17 cellular contexts compared by ENCODE assay signal in genomic region chr9:104769655-104770054, GRCh38. TPM values are rescaled to one million over a fixed set of nuclear protein-coding genes. Genes with fewer than 3 reads are reported as not detected.
DNase-seq lines count a peak whose midpoint lies in the region; ATAC-seq and TF ChIP-seq lines count a peak whose summit lies in the region.
"Had no signal": no experiment of that assay in that cellular context is flagged by ENCODE, and none has a peak within 500 bp of the region (broad histone marks: within the 10 kb centered on the region; RNA-seq: fewer than 3 reads in every experiment).

No MANE protein-coding gene starts in this region.

- peak overlapping the region; percentile 32; the same call in 1 of the 2 replicates for H3K4me2 ChIP-seq in OCI-LY1 (ENCODE audit: low read length)

- H3K9ac ChIP-seq in OCI-LY1 (ENCODE audit: low read length) = peak overlapping the region; percentile 24
- H3K9ac ChIP-seq in subcutaneous abdominal adipose tissue (ENCODE audit: low read length in 5 of 5) = no peak overlapping the region

- no peak for TF ChIP-seq POLR2A in Peyer's patch (IDR thresholded peaks at IDR 0.05)

- no peak overlapping the region for H2AFZ ChIP-seq in OCI-LY1 (ENCODE audit: low read length)

- H3K4me3 ChIP-seq in OCI-LY1 (ENCODE audit: low read depth, low read length, poor library complexity, severe bottlenecking) (no peak overlapping the region), subcutaneous abdominal adipose tissue (ENCODE audit: low read depth in 1 of 5, low read length in 5 of 5) (no peak overlapping the region), Peyer's patch (no peak overlapping the region)
- H3K4me3 ChIP-seq: body of pancreas had no signal

- peaks cover 5% of the 10 kb centered on the region for H3F3A ChIP-seq in OCI-LY1 (ENCODE audit: insufficient read depth, low read length)

- DNase-seq in SIG-M5 treated with dmso at 0.1 percent for 504 hours (lab: John Stamatoyannopoulos, UW; ENCODE audit: unreplicated experiment) (peak; percentile 40), SIG-M5 (lab: John Stamatoyannopoulos, UW) (no peak), Peyer's patch (no peak), GM10266 (ENCODE audit: extremely low spot score) (no peak)
- DNase-seq: 8988T; activated naive CD4-positive, alpha-beta T cell; body of pancreas; effector memory CD4-positive, alpha-beta T cell; foreskin melanocyte; IMR-90; NCI-H1436; SHP77 had no signal

- H3K36me3 ChIP-seq in OCI-LY1 (ENCODE audit: insufficient read depth, low read length) (peaks cover 32% of the 10 kb centered on the region), subcutaneous abdominal adipose tissue (ENCODE audit: control insufficient read depth in 5 of 5, insufficient read depth in 5 of 5, low read length in 5 of 5) (peaks cover 0 to 13% (median 3%) of the 10 kb centered on the region in 5 donors), Peyer's patch (no peaks in the 10 kb centered on the region)

- H3K4me1 ChIP-seq in OCI-LY1 (ENCODE audit: insufficient read depth, low read length, severe bottlenecking) (peaks cover 61% of the 10 kb centered on the region), subcutaneous abdominal adipose tissue (ENCODE audit: control insufficient read depth in 5 of 5, insufficient read depth in 5 of 5, low read length in 5 of 5) (peaks cover 4 to 29% (median 23%) of the 10 kb centered on the region in 5 donors), Peyer's patch (peaks cover 0 to 7% (median 2%) of the 10 kb centered on the region in 4 donors)

- H3K9me2 ChIP-seq in OCI-LY1 (ENCODE audit: low read depth, low read length) = no peaks in the 10 kb centered on the region

- no peaks in the 10 kb centered on the region; the same call in 1 of the 2 replicates for H3K79me2 ChIP-seq in OCI-LY1 (ENCODE audit: insufficient read depth, low read length)

- H3K27me3 ChIP-seq in OCI-LY1 (ENCODE audit: insufficient read depth, low read length) (no peaks in the 10 kb centered on the region), subcutaneous abdominal adipose tissue (ENCODE audit: control insufficient read depth in 5 of 5, insufficient read depth in 4 of 5, low read length in 5 of 5) (no peaks in the 10 kb centered on the region), Peyer's patch (no peaks in the 10 kb centered on the region)
- H3K27me3 ChIP-seq: body of pancreas had no signal

- no peaks in the 10 kb centered on the region for H4K20me1 ChIP-seq in OCI-LY1 (ENCODE audit: insufficient read depth, low read length)

- H3K27ac ChIP-seq in OCI-LY1 (ENCODE audit: low read depth, low read length, poor library complexity, severe bottlenecking) (peak overlapping the region; percentile 83), subcutaneous abdominal adipose tissue (ENCODE audit: low read depth, low read length) (peak overlapping the region; percentile 78), Peyer's patch (no peak overlapping the region)

- H3K9me3 ChIP-seq in OCI-LY1 (ENCODE audit: low read length) = no peaks in the 10 kb centered on the region
- H3K9me3 ChIP-seq in subcutaneous abdominal adipose tissue (ENCODE audit: control insufficient read depth in 5 of 5, low read length in 5 of 5) = no peaks in the 10 kb centered on the region
- H3K9me3 ChIP-seq in Peyer's patch = no peaks in the 10 kb centered on the region
- H3K9me3 ChIP-seq: body of pancreas had no signal

- TF ChIP-seq CTCF in OCI-LY1 (IDR thresholded peaks at IDR 0.05; ENCODE audit: low read length) = no peak
- TF ChIP-seq CTCF in Peyer's patch (IDR thresholded peaks at IDR 0.05) = no peak
- no peak for TF ChIP-seq CTCF in GM10266 (IDR thresholded peaks at IDR 0.05; ENCODE audit: control insufficient read depth, insufficient read depth, low read depth, missing control alignments)

- ATAC-seq in HG02885 (IDR thresholded peaks at IDR 0.05; ENCODE audit: poor library complexity, unreplicated experiment) (peak; percentile 40), HG03039 (IDR thresholded peaks at IDR 0.05; ENCODE audit: unreplicated experiment) (no peak)
- ATAC-seq: body of pancreas, HCT116 had no signal

RNA-seq across cellular contexts. Expression of gene NIPSNAP3B, which starts 5.7 kb away (rescaled TPM):
- 1 to 10 TPM in 3 of 4 donors, not detected in 1; 1.6 to 9.9 (median 3.9) TPM for total RNA-seq in Peyer's patch

RNA-seq across cellular contexts. Expression of gene NIPSNAP3A, which starts 22.2 kb away (rescaled TPM):
- 10 to 100 TPM in 3 of 4 donors, 1 to 10 TPM in 1; 7.9 to 30.5 (median 17.6) TPM for total RNA-seq in Peyer's patch

Comparison
In these comparisons a context has a peak if more than half of its experiments do, and no peak if none do; other contexts are left out.
1. H3K27ac ChIP-seq: peak in OCI-LY1 (single experiment) and subcutaneous abdominal adipose tissue (single experiment); none in Peyer's patch (0 of 4).